In the genomic region with DNA sequence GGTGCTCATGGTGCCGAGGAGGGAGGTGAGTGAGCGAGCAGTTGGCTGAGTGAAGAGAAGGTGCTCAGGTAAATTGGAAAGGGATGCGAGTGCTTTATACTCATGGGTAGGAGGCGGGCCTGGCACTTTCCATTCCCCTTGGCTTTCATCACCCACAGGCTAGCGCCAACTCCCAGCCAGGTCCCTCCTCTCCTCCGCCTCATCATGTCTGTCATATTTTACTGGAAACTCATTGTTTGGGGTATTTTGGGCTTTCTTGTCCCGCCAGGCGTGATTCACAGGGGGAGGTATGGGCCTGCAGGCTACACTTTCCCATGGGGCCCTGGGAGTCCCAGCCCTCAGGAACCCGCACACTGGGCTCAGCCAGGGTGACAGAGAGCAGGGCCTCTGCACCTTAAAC, we compare ENCODE assay signal across 16 cellular contexts. TPM values are rescaled to one million over a fixed set of nuclear protein-coding genes. Genes with fewer than 3 reads are reported as not detected.
"Had no signal": no experiment of that assay in that cellular context is flagged by ENCODE, and none has a peak within 500 bp of the region (broad histone marks: within the 10 kb centered on the region; RNA-seq: fewer than 3 reads in every experiment).

No MANE protein-coding gene starts in this region.

RNA-seq across cellular contexts. Expression of a gene that starts 26.8 kb away (rescaled TPM):
- total RNA-seq: activated B cell treated with CpG ODN at 0.5 μM for 24 hours; activated CD4-positive, alpha-beta memory T cell treated with anti-CD3 and anti-CD28 coated beads for 36 hours; activated CD4-positive, alpha-beta T cell treated with anti-CD3 and anti-CD28 coated beads, Interleukin-2, amount 10 ng/mL, durations not matched to agents 24 days and 14 days; activated CD8-positive, alpha-beta memory T cell treated with anti-CD3 and anti-CD28 coated beads for 36 hours; activated CD8-positive, alpha-beta T cell treated with anti-CD3 and anti-CD28 coated beads for 36 hours; activated naive CD4-positive, alpha-beta T cell treated with anti-CD3 and anti-CD28 coated beads for 36 hours; activated naive CD4-positive, alpha-beta T cell treated with anti-CD3 and anti-CD28 coated beads, Interleukin-2, amount 50 U/mL, for 72 hours; activated naive CD8-positive, alpha-beta T cell treated with anti-CD3 and anti-CD28 coated beads for 36 hours; activated T-cell treated with anti-CD3 and anti-CD28 coated beads, Interleukin-2, amount 50 U/mL, for 4 hours; activated T-cell treated with anti-CD3 and anti-CD28 coated beads, Interleukin-2, amount 50 U/mL, for 72 hours; activated T-helper 1 cell treated with anti-CD3 and anti-CD28 coated beads, Interleukin-12 subunit alpha, Interleukin-12 subunit beta, Interleukin-2, Interleukin-4 antibody, amounts not matched to agents 30 ng/mL and 10 ng/mL and 1 ng/mL, durations not matched to agents 14 hours and 24 hours and 36 hours; activated T-helper 17 cell treated with anti-CD3 and anti-CD28 coated beads, Interleukin-2, amount 50 U/mL, for 72 hours; adrenal gland; astrocyte; body of pancreas; cardiac muscle cell had no signal
- polyA plus RNA-seq: cardiac muscle cell had no signal
